Comparison of ENCODE assay signal across 7 cellular contexts in the genomic region with DNA sequence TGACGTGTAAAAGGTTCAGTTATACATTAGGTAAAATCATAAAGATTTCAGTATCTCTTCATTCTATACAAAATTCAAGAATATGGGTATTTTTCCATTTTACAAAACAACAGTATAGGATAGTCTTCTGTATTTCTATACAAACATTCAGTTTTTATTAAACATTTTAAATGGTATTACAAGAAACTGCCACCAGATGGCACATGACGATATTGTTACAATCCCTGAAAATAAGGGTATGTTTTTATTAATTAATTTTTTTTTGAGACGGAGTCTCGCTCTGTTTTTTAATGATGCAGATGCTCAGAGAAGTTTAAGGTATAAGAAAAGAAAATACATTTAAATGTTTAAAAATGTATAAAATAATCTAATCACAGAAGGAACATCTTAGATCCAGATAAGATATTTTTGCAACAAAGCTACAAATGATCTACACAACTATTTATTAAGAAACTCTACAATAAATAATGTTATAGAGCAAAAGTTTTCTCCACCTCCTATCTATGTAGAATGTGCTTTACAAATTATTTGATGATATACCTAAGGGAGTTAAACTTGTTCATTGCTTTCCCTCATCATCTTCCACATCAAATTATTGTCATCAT. TPM values are rescaled to one million over a fixed set of nuclear protein-coding genes. Genes with fewer than 3 reads are reported as not detected.
A peak's percentile ranks its signal among the peaks of the same experiment; 100 is the strongest.
DNase-seq lines count a peak whose midpoint lies in the region; ATAC-seq and TF ChIP-seq lines count a peak whose summit lies in the region.

No MANE protein-coding gene starts in this region.

- H4K20me1 ChIP-seq in GM23338 (replicated peaks; ENCODE audit: insufficient read depth), result no peaks in the 10 kb centered on the region
- no peaks in the 10 kb centered on the region for H4K20me1 ChIP-seq in OCI-LY1 (ENCODE audit: insufficient read depth, low read length)

- H3K4me2 ChIP-seq in GM23338 (no peak overlapping the region), OCI-LY1 (ENCODE audit: low read length) (no peak overlapping the region)

- H3K27me3 ChIP-seq in GM23338 (ENCODE audit: insufficient read depth) (no peaks in the 10 kb centered on the region), OCI-LY1 (ENCODE audit: insufficient read depth, low read length) (no peaks in the 10 kb centered on the region), colonic mucosa (no peaks in the 10 kb centered on the region), MG63 (no peaks in the 10 kb centered on the region)

- intact Hi-C loops in colonic mucosa (cut with DNase I), result loop anchor here (2.0 to 10.0 kb wide), 2 partner anchors 69 to 129 kb away; partner anchors contain the start of genes AP4B1 and DCLRE1B

- H3K4me3 ChIP-seq in GM23338 (no peak overlapping the region), OCI-LY1 (ENCODE audit: low read depth, low read length, poor library complexity, severe bottlenecking) (no peak overlapping the region), colonic mucosa (no peak overlapping the region), MG63 (no peak overlapping the region)

- ATAC-seq in GM23338, result no peak

- H3K27ac ChIP-seq in GM23338 (ENCODE audit: low read depth) (no peak overlapping the region), OCI-LY1 (ENCODE audit: low read depth, low read length, poor library complexity, severe bottlenecking) (no peak overlapping the region), colonic mucosa (no peak overlapping the region)

- H2AFZ ChIP-seq in GM23338 (no peak overlapping the region), OCI-LY1 (ENCODE audit: low read length) (no peak overlapping the region)

- no peaks in the 10 kb centered on the region for H3K9me3 Mint-ChIP-seq in GM23338

- no peak overlapping the region for H3K4me3 Mint-ChIP-seq in GM23338

- H3K4me1 ChIP-seq in GM23338 (ENCODE audit: insufficient read depth) (no peaks in the 10 kb centered on the region), OCI-LY1 (ENCODE audit: insufficient read depth, low read length, severe bottlenecking) (no peaks in the 10 kb centered on the region), colonic mucosa (no peaks in the 10 kb centered on the region)

- no peaks in the 10 kb centered on the region for H3K4me1 Mint-ChIP-seq in GM23338

- H3K79me2 ChIP-seq in GM23338 (replicated peaks; ENCODE audit: insufficient read depth) (no peaks in the 10 kb centered on the region), OCI-LY1 (ENCODE audit: insufficient read depth, low read length) (no peaks in the 10 kb centered on the region)

- H3K27ac Mint-ChIP-seq in GM23338, result no peak overlapping the region

- H3K36me3 ChIP-seq in GM23338 (ENCODE audit: insufficient read depth), result no peaks in the 10 kb centered on the region
- peaks cover 59% of the 10 kb centered on the region for H3K36me3 ChIP-seq in OCI-LY1 (ENCODE audit: insufficient read depth, low read length)
- no peaks in the 10 kb centered on the region for H3K36me3 ChIP-seq in colonic mucosa
- H3K36me3 ChIP-seq in MG63, result no peaks in the 10 kb centered on the region

- H3K9me2 ChIP-seq in GM23338 (ENCODE audit: insufficient read depth) (no peaks in the 10 kb centered on the region), OCI-LY1 (ENCODE audit: low read depth, low read length) (no peaks in the 10 kb centered on the region)

- peaks cover 6% of the 10 kb centered on the region for H3K27me3 Mint-ChIP-seq in GM23338 (ENCODE audit: insufficient read depth, low read depth, poor library complexity)

- H3K9me3 ChIP-seq in OCI-LY1 (ENCODE audit: low read length), result no peaks in the 10 kb centered on the region
- H3K9me3 ChIP-seq in colonic mucosa, result no peaks in the 10 kb centered on the region
- H3K9me3 ChIP-seq in MG63, result no peaks in the 10 kb centered on the region

- H3K36me3 Mint-ChIP-seq in GM23338 (ENCODE audit: low read depth), result no peaks in the 10 kb centered on the region

- H3K9ac ChIP-seq in OCI-LY1 (ENCODE audit: low read length), result no peak overlapping the region
- no peak overlapping the region for H3K9ac ChIP-seq in colonic mucosa (ENCODE audit: low read depth in 2 of 2, low read length in 2 of 2)

- no peaks in the 10 kb centered on the region for H3F3A ChIP-seq in GM23338 (replicated peaks; ENCODE audit: low read depth)
- H3F3A ChIP-seq in OCI-LY1 (ENCODE audit: insufficient read depth, low read length), result 0 out of 2 replicates have a peak, but pooled peaks cover 6% of the 10 kb centered on the region

- peak in 1 of 2 experiments; percentile 73; a peak in 3 of 4 replicates for TF ChIP-seq CTCF in GM23338 (conservative IDR thresholded peaks at IDR 0.05; ENCODE audit: low read depth in 2 of 2)
- peak; percentile 46 for TF ChIP-seq CTCF in OCI-LY1 (IDR thresholded peaks at IDR 0.05; ENCODE audit: low read length)
- TF ChIP-seq CTCF in colonic mucosa (IDR thresholded peaks at IDR 0.05), result peak; percentile 52

- DNase-seq in COLO829 (ENCODE audit: low spot score) (peak; percentile 29), GM23338 (ENCODE audit: low spot score) (peak; percentile 57), colonic mucosa (no peak), midbrain (lab: John Stamatoyannopoulos, UW) (peak; percentile 54), GDM1 (lab: John Stamatoyannopoulos, UW) (no peak), MG63 (no peak)

TF ChIP-seq in GM23338, 12 proteins besides CTCF, POLR2A, EP300 and RAD21 (continues in another document):
- no peak for TF ChIP-seq CREB1 (CRISPR knock-in tag; IDR thresholded peaks at IDR 0.05; ENCODE audit: low read depth)
- no peak for TF ChIP-seq ZNF114 (CRISPR knock-in tag; IDR thresholded peaks at IDR 0.05)
- no peak for TF ChIP-seq ZNF331 (CRISPR knock-in tag; IDR thresholded peaks at IDR 0.05; ENCODE audit: low read depth)
- TF ChIP-seq STAT1 (IDR thresholded peaks at IDR 0.05; ENCODE audit: unreplicated experiment), result no peak

RNA-seq across cellular contexts. Expression of gene RSBN1, which starts 23.5 kb away (rescaled TPM):
- 15.4 and 29.9 TPM in 2 replicates for total RNA-seq in GM23338 (2014; rRNA removed; shearing (Covaris generic))
- polyA plus RNA-seq in GM23338 (2016; fragmentation: Nextera tagmentation; extraction: Ambion mirVana), result 17.4 and 18.9 TPM in 2 replicates
- 10 to 100 TPM; 21.7 to 27.4 TPM for total RNA-seq in colonic mucosa
- 6.9 and 40.7 TPM in 2 replicates for total RNA-seq in MG63 (2014; rRNA removed; shearing (Covaris generic); ENCODE audit: low replicate concordance)

RNA-seq across cellular contexts. Expression of gene PTPN22, which starts 35.7 kb away (rescaled TPM):
- not detected in 2 replicates for total RNA-seq in GM23338 (2014; rRNA removed; shearing (Covaris generic))
- polyA plus RNA-seq in GM23338 (2016; fragmentation: Nextera tagmentation; extraction: Ambion mirVana), result 0.08 and 0.40 TPM in 2 replicates
- total RNA-seq in colonic mucosa, result 1 to 10 TPM; 3.7 to 5.9 TPM
- not detected in 2 replicates for total RNA-seq in MG63 (2014; rRNA removed; shearing (Covaris generic); ENCODE audit: low replicate concordance)

RNA-seq across cellular contexts. Expression of gene BCL2L15, which starts 51.6 kb away (rescaled TPM):
- 0.78 TPM in 1 of 2 replicates, not detected in the other for total RNA-seq in GM23338 (2014; rRNA removed; shearing (Covaris generic))
- 0.40 TPM in 1 of 2 replicates, not detected in the other for polyA plus RNA-seq in GM23338 (2016; fragmentation: Nextera tagmentation; extraction: Ambion mirVana)
- 100 to 1,000 TPM; 116 to 191 TPM for total RNA-seq in colonic mucosa
- 0.03 and 1.2 TPM in 2 replicates for total RNA-seq in MG63 (2014; rRNA removed; shearing (Covaris generic); ENCODE audit: low replicate concordance)

Comparison
In these comparisons a context has a peak if more than half of its experiments do, and no peak if none do; other contexts are left out.
1. DNase-seq: peak in COLO829 (single experiment), GM23338 (single experiment) and midbrain (single experiment); none in colonic mucosa (single experiment), GDM1 (single experiment) and MG63 (single experiment).
2. RNA of gene BCL2L15, which starts 51.6 kb away (total RNA-seq): 116 to 191 TPM in colonic mucosa; 0.78 TPM in GM23338 and 0.03 to 1.2 TPM in MG63; every median in the first group is over 10 times any median in the second.